In genomic region chr10:20682782-20683181, GRCh38 we compare ENCODE assay signal across 24 cellular contexts.
DNase-seq lines count a peak whose midpoint lies in the region; ATAC-seq and TF ChIP-seq lines count a peak whose summit lies in the region.
"Had no signal": no experiment of that assay in that cellular context is flagged by ENCODE, and none has a peak within 500 bp of the region (broad histone marks: within the 10 kb centered on the region; RNA-seq: fewer than 3 reads in every experiment).

No MANE protein-coding gene starts in this region.

- H3K4me1 Mint-ChIP-seq in endodermal cell (peaks cover 14% of the 10 kb centered on the region), nephron progenitor cell (peaks cover 10% of the 10 kb centered on the region)
- H3K4me1 Mint-ChIP-seq in activated T-cell treated with anti-CD3 and anti-CD28 coated beads, Interleukin-2, amount 50 U/mL, for 72 hours (ENCODE audit: low read depth) = no peaks in the 10 kb centered on the region
- H3K4me1 Mint-ChIP-seq: CD14-positive monocyte; CD8-positive, alpha-beta memory T cell had no signal

- H3K36me3 Mint-ChIP-seq in endodermal cell (ENCODE audit: low read depth) = peaks cover 2% of the 10 kb centered on the region
- no peaks in the 10 kb centered on the region for H3K36me3 Mint-ChIP-seq in nephron progenitor cell (ENCODE audit: low read depth)
- H3K36me3 Mint-ChIP-seq in activated T-cell treated with anti-CD3 and anti-CD28 coated beads, Interleukin-2, amount 50 U/mL, for 72 hours (ENCODE audit: insufficient read depth in 2 of 2) = no peaks in the 10 kb centered on the region
- H3K36me3 Mint-ChIP-seq: CD14-positive monocyte; CD8-positive, alpha-beta memory T cell had no signal

- no peak overlapping the region for H3K4me2 ChIP-seq in MM.1S (ENCODE audit: low read depth, low read length)
- H3K4me2 ChIP-seq: GM23338 had no signal

- H3K4me3 ChIP-seq in MM.1S (ENCODE audit: low read length) = no peak overlapping the region
- no peak overlapping the region for H3K4me3 ChIP-seq in endodermal cell (ENCODE audit: low read length)
- H3K4me3 ChIP-seq: GM23338 had no signal

- H3K9me2 ChIP-seq in MM.1S (replicated peaks; ENCODE audit: insufficient read depth, low read length) = no peaks in the 10 kb centered on the region

- H3K4me1 ChIP-seq in MM.1S (ENCODE audit: low read length) = no peaks in the 10 kb centered on the region
- no peaks in the 10 kb centered on the region for H3K4me1 ChIP-seq in endodermal cell (ENCODE audit: control insufficient read depth, insufficient read depth, low read length)
- H3K4me1 ChIP-seq: BE2C had no signal

- H3K27me3 Mint-ChIP-seq in endodermal cell (ENCODE audit: insufficient read depth) (no peaks in the 10 kb centered on the region), nephron progenitor cell (ENCODE audit: low read depth, poor library complexity) (no peaks in the 10 kb centered on the region)
- no peaks in the 10 kb centered on the region for H3K27me3 Mint-ChIP-seq in activated T-cell treated with anti-CD3 and anti-CD28 coated beads, Interleukin-2, amount 50 U/mL, for 72 hours (ENCODE audit: low read depth)
- H3K27me3 Mint-ChIP-seq: CD8-positive, alpha-beta memory T cell had no signal

- no peak overlapping the region for H2AFZ ChIP-seq in MM.1S (ENCODE audit: low read length)
- H2AFZ ChIP-seq: GM23338 had no signal

- H3K9me3 Mint-ChIP-seq in endodermal cell = peaks cover 11% of the 10 kb centered on the region
- H3K9me3 Mint-ChIP-seq in nephron progenitor cell = peaks cover 8% of the 10 kb centered on the region
- peaks cover 1 to 6% of the 10 kb centered on the region in 2 donors for H3K9me3 Mint-ChIP-seq in activated T-cell treated with anti-CD3 and anti-CD28 coated beads, Interleukin-2, amount 50 U/mL, for 72 hours

- H3K9ac ChIP-seq in MM.1S (ENCODE audit: low read length) = no peak overlapping the region
- H3K9ac ChIP-seq in endodermal cell (ENCODE audit: extremely low read depth, low read length, poor library complexity, severe bottlenecking) = no peak overlapping the region

- H3K9me3 ChIP-seq in MM.1S (replicated peaks; ENCODE audit: insufficient read depth, low read length) (no peaks in the 10 kb centered on the region), endodermal cell (ENCODE audit: control insufficient read depth, low read length) (no peaks in the 10 kb centered on the region)
- H3K9me3 ChIP-seq: BE2C had no signal

- H3K36me3 ChIP-seq in MM.1S (replicated peaks; ENCODE audit: insufficient read depth, low read length) (no peaks in the 10 kb centered on the region), endodermal cell (ENCODE audit: control insufficient read depth, insufficient read depth, low read length) (no peaks in the 10 kb centered on the region)
- H3K36me3 ChIP-seq: BE2C had no signal

- peak; percentile 61 for DNase-seq in DMS53 (lab: John Stamatoyannopoulos, UW)
- peak; percentile 9 for DNase-seq in MM.1S
- DNase-seq in endodermal cell = no peak
- no peak for DNase-seq in nephron progenitor cell
- DNase-seq in activated CD4-positive, alpha-beta T cell treated with anti-CD3 and anti-CD28 coated beads, Interleukin-2, amount 50 U/mL, for 1 hour = no peak
- DNase-seq in activated T-cell treated with anti-CD3 and anti-CD28 coated beads, Interleukin-2, amount 50 U/mL, for 72 hours = no peak
- DNase-seq in 8988T = no peak
- no peak for DNase-seq in activated gamma-delta T cell (lab: John Stamatoyannopoulos, UW)
- DNase-seq: BE2C; Calu3; CD8-positive, alpha-beta memory T cell; H9; KG1; NCI-H1105; NCI-H1436 treated with DMSO at 0.1 percent for 48 hours; NCI-H187 treated with DMSO at 0.1 percent for 48 hours; NCI-H2171 treated with DMSO at 0.1 percent for 48 hours; NCI-H524; NCI-H748 treated with DMSO at 0.1 percent for 48 hours; SHP77 had no signal

- H3K27me3 ChIP-seq in MM.1S (replicated peaks; ENCODE audit: insufficient read depth, low read length) = no peaks in the 10 kb centered on the region
- no peaks in the 10 kb centered on the region for H3K27me3 ChIP-seq in endodermal cell (ENCODE audit: control insufficient read depth, insufficient read depth, low read length, poor library complexity, severe bottlenecking)
- H3K27me3 ChIP-seq: BE2C had no signal

- H3K27ac Mint-ChIP-seq in endodermal cell = peak overlapping the region; percentile 3
- peak overlapping the region; percentile 25 for H3K27ac Mint-ChIP-seq in nephron progenitor cell
- H3K27ac Mint-ChIP-seq in activated T-cell treated with anti-CD3 and anti-CD28 coated beads, Interleukin-2, amount 50 U/mL, for 72 hours = no peak overlapping the region
- H3K27ac Mint-ChIP-seq: CD8-positive, alpha-beta memory T cell; GM23338; H9 had no signal

- TF ChIP-seq CTCF in MM.1S (IDR thresholded peaks at IDR 0.05; ENCODE audit: low read length) (no peak), endodermal cell (conservative IDR thresholded peaks at IDR 0.05) (no peak), nephron progenitor cell (IDR thresholded peaks at IDR 0.05) (no peak)

- no peak overlapping the region for H3K27ac ChIP-seq in MM.1S (ENCODE audit: low read length)
- no peak overlapping the region for H3K27ac ChIP-seq in endodermal cell (ENCODE audit: low read depth, low read length)
- H3K27ac ChIP-seq: RWPE1 had no signal

- no peaks in the 10 kb centered on the region for H3F3A ChIP-seq in MM.1S (ENCODE audit: insufficient read depth, low read length)

- no peaks in the 10 kb centered on the region for H3K79me2 ChIP-seq in MM.1S (ENCODE audit: low read length)

- 92 to 95% methylated on average over 2 to 3 of the region's 3 CpGs for WGBS in endodermal cell (ENCODE audit: insufficient coverage in 1 of 2, insufficient read length in 1 of 2), 2 experiments

- no peak overlapping the region for H3K4me3 Mint-ChIP-seq in endodermal cell
- no peak overlapping the region for H3K4me3 Mint-ChIP-seq in nephron progenitor cell
- no peak overlapping the region for H3K4me3 Mint-ChIP-seq in activated T-cell treated with anti-CD3 and anti-CD28 coated beads, Interleukin-2, amount 50 U/mL, for 72 hours
- H3K4me3 Mint-ChIP-seq: CD14-positive monocyte; CD8-positive, alpha-beta memory T cell; GM23338; H9 had no signal

- H4K20me1 ChIP-seq in MM.1S (ENCODE audit: insufficient read depth, low read length) = no peaks in the 10 kb centered on the region

- no peak for ATAC-seq in activated T-cell treated with anti-CD3 and anti-CD28 coated beads, Interleukin-2, amount 50 U/mL, for 72 hours (replicated peaks in 1 of 2)
- ATAC-seq: GM23338, Panc1 had no signal

Comparison
In these comparisons a context has a peak if more than half of its experiments do, and no peak if none do; other contexts are left out.
1. DNase-seq: peak in DMS53 (single experiment) and MM.1S (single experiment); none in endodermal cell (single experiment), nephron progenitor cell (single experiment), activated CD4-positive, alpha-beta T cell treated with anti-CD3 and anti-CD28 coated beads, Interleukin-2, amount 50 U/mL, for 1 hour (single experiment), activated T-cell treated with anti-CD3 and anti-CD28 coated beads, Interleukin-2, amount 50 U/mL, for 72 hours (0 of 2), 8988T (single experiment) and activated gamma-delta T cell (single experiment).